In the genomic region with DNA sequence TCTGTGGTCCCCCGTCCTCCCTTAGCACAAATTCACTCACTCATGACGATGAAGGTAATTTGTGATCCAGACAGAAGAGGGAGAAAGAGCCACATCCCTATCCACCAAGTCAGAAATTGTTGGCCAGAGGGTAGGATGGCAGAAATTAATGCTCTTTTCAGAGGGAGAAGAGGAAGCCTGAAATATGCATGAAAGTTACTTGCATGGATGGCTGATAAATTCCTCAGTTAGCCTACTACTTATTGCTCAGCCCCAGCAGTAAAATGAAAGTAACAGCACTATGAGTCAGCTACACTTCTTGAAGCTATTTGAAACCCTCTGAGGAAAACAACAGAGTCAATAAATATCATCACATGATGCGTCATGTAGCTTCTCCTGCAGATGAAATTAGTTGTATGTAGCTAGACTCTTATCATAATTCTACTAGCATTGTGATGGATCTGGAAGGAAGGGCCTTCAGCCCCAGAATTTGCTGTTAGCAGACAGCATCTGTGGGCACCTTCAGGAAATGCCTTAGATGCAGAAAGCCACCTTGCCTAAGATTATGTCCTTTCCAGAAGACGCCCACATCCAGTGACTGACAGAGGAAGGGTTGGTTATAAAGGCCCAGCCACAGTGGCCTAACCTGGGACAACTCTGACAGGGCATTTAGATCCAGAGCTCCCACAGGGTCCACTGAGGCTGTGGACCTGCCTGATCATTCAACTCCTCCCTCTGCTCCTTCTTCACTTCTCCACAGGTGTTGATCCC, we compare ENCODE assay signal across 7 cellular contexts.
DNase-seq lines count a peak whose midpoint lies in the region; ATAC-seq and TF ChIP-seq lines count a peak whose summit lies in the region.

No MANE protein-coding gene starts in this region.

- H3K4me3 ChIP-seq in HFF-Myc (replicated peaks; ENCODE audit: low read depth, low read length) (no peak overlapping the region), vagina (peak overlapping the region in 1 of 2 donors; percentile 4)

- TF ChIP-seq CTCF in HFF-Myc (IDR thresholded peaks at IDR 0.05; ENCODE audit: low read depth, low read length, missing control alignments): peak; percentile 23
- peak in 1 of 3 experiments; percentile 9 for TF ChIP-seq CTCF in vagina (IDR thresholded peaks at IDR 0.05)

- H3K36me3 ChIP-seq in vagina: no peaks in the 10 kb centered on the region

- H3K27me3 ChIP-seq in vagina: no peaks in the 10 kb centered on the region

- peaks cover 15% of the 10 kb centered on the region for H3K4me1 ChIP-seq in vagina

- no peak for TF ChIP-seq POLR2A in vagina (IDR thresholded peaks at IDR 0.05)

- DNase-seq in HFF-Myc (ENCODE audit: extremely low read depth, low read depth) (peak; percentile 67), RPMI8226 (peak; percentile 80), glomerular visceral epithelial cell (ENCODE audit: extremely low spot score) (peak; percentile 71), vagina (ENCODE audit: extremely low spot score in 2 of 2) (no peak), HuH-7.5 (ENCODE audit: low spot score) (no peak), NK-92 (lab: John Stamatoyannopoulos, UW; ENCODE audit: unreplicated experiment) (no peak)

- no peaks in the 10 kb centered on the region for H3K9me3 ChIP-seq in vagina

- H3K27ac ChIP-seq in vagina: peak overlapping the region; percentile 80

- peak; percentile 56 for ATAC-seq in GM18511 (IDR thresholded peaks at IDR 0.05; ENCODE audit: unreplicated experiment)

- intact Hi-C loops in vagina (cut with DNase I): no loop called here

Comparison
In these comparisons a context has a peak if more than half of its experiments do, and no peak if none do; other contexts are left out.
1. DNase-seq: peak in HFF-Myc (single experiment), RPMI8226 (single experiment) and glomerular visceral epithelial cell (single experiment); none in vagina (0 of 2), HuH-7.5 (single experiment) and NK-92 (single experiment).